ENCODE assay signal across 8 cellular contexts in genomic region chr1:12177999-12178441, GRCh38. TPM values are rescaled to one million over a fixed set of nuclear protein-coding genes. Genes with fewer than 3 reads are reported as not detected.
DNase-seq lines count a peak whose midpoint lies in the region; ATAC-seq and TF ChIP-seq lines count a peak whose summit lies in the region.

No MANE protein-coding gene starts in this region.

- H3K27me3 Mint-ChIP-seq in activated T-helper 1 cell treated with anti-CD3 and anti-CD28 coated beads, Interleukin-12 subunit alpha, Interleukin-12 subunit beta, Interleukin-2, Interleukin-4 antibody, amounts not matched to agents 30 ng/mL and 10 ng/mL and 1 ng/mL, durations not matched to agents 14 hours and 24 hours and 36 hours (ENCODE audit: insufficient read depth) = no peaks in the 10 kb centered on the region

- peaks cover 32% of the 10 kb centered on the region for H3K27me3 ChIP-seq in foreskin keratinocyte

- H3K27ac ChIP-seq in foreskin keratinocyte = no peak overlapping the region

- H3K4me1 ChIP-seq in foreskin keratinocyte = no peaks in the 10 kb centered on the region

- H3K27ac Mint-ChIP-seq in activated T-helper 1 cell treated with anti-CD3 and anti-CD28 coated beads, Interleukin-12 subunit alpha, Interleukin-12 subunit beta, Interleukin-2, Interleukin-4 antibody, amounts not matched to agents 30 ng/mL and 10 ng/mL and 1 ng/mL, durations not matched to agents 14 hours and 24 hours and 36 hours = peak overlapping the region; percentile 96

- no peaks in the 10 kb centered on the region for H3K9me3 Mint-ChIP-seq in activated T-helper 1 cell treated with anti-CD3 and anti-CD28 coated beads, Interleukin-12 subunit alpha, Interleukin-12 subunit beta, Interleukin-2, Interleukin-4 antibody, amounts not matched to agents 30 ng/mL and 10 ng/mL and 1 ng/mL, durations not matched to agents 14 hours and 24 hours and 36 hours

- peak; percentile 27 for ATAC-seq in foreskin keratinocyte
- no peak for ATAC-seq in GM21515 (IDR thresholded peaks at IDR 0.05; ENCODE audit: unreplicated experiment)
- no peak for ATAC-seq in GM21786 (IDR thresholded peaks at IDR 0.05; ENCODE audit: unreplicated experiment)

- intact Hi-C loops in activated T-helper 1 cell treated with anti-CD3 and anti-CD28 coated beads, Interleukin-12 subunit alpha, Interleukin-12 subunit beta, Interleukin-2, Interleukin-4 antibody, amounts not matched to agents 30 ng/mL and 10 ng/mL and 1 ng/mL, durations not matched to agents 14 hours and 24 hours and 36 hours (cut with micrococcal nuclease) = loop anchor here (1.0 to 5.0 kb wide), 3 partner anchors 54 to 259 kb away; no protein-coding TSS in a partner anchor

- peak overlapping the region; percentile 79 for H3K4me3 Mint-ChIP-seq in activated T-helper 1 cell treated with anti-CD3 and anti-CD28 coated beads, Interleukin-12 subunit alpha, Interleukin-12 subunit beta, Interleukin-2, Interleukin-4 antibody, amounts not matched to agents 30 ng/mL and 10 ng/mL and 1 ng/mL, durations not matched to agents 14 hours and 24 hours and 36 hours

- TF ChIP-seq CTCF in foreskin keratinocyte (conservative IDR thresholded peaks at IDR 0.05) = no peak

- DNase-seq in Caki2 (ENCODE audit: low read depth) = peak; percentile 15
- peak; percentile 83 for DNase-seq in NCI-H69 (lab: John Stamatoyannopoulos, UW)
- DNase-seq in activated T-helper 1 cell treated with anti-CD3 and anti-CD28 coated beads, Interleukin-12 subunit alpha, Interleukin-12 subunit beta, Interleukin-2, Interleukin-4 antibody, amounts not matched to agents 30 ng/mL and 10 ng/mL and 1 ng/mL, durations not matched to agents 14 hours and 24 hours and 36 hours (ENCODE audit: low spot score) = peak; percentile 62
- peak in 1 of 2 donors; percentile 15 for DNase-seq in foreskin keratinocyte
- peak; percentile 98 for DNase-seq in stimulated activated CD4-positive, alpha-beta T cell treated with anti-CD3 and anti-CD28 coated beads, Interleukin-12 subunit alpha, Interleukin-12 subunit beta, amount 100 ng/mL, for 4 hours
- no peak for DNase-seq in NCI-H526 treated with DMSO at 0.1 percent for 48 hours (lab: John Stamatoyannopoulos, UW)

- peaks cover 84% of the 10 kb centered on the region for H3K4me1 Mint-ChIP-seq in activated T-helper 1 cell treated with anti-CD3 and anti-CD28 coated beads, Interleukin-12 subunit alpha, Interleukin-12 subunit beta, Interleukin-2, Interleukin-4 antibody, amounts not matched to agents 30 ng/mL and 10 ng/mL and 1 ng/mL, durations not matched to agents 14 hours and 24 hours and 36 hours (ENCODE audit: low read depth)

- peaks cover 36% of the 10 kb centered on the region for H3K36me3 Mint-ChIP-seq in activated T-helper 1 cell treated with anti-CD3 and anti-CD28 coated beads, Interleukin-12 subunit alpha, Interleukin-12 subunit beta, Interleukin-2, Interleukin-4 antibody, amounts not matched to agents 30 ng/mL and 10 ng/mL and 1 ng/mL, durations not matched to agents 14 hours and 24 hours and 36 hours (ENCODE audit: low read depth)

- in situ Hi-C loops in Caki2 (cut with HindIII; ENCODE audit: low pct_unique_long_range_greater_than_20kb, low sequenced_read_pairs) = no loop called here

RNA-seq across cellular contexts. Expression of gene TNFRSF1B, which starts 11.2 kb away (rescaled TPM):
- 2.8 and 7.3 TPM in 2 replicates for total RNA-seq in Caki2 (2014; rRNA removed; shearing (Covaris generic); ENCODE audit: low replicate concordance)
- 211 and 213 TPM in 2 replicates for total RNA-seq in activated T-helper 1 cell treated with anti-CD3 and anti-CD28 coated beads, Interleukin-12 subunit alpha, Interleukin-12 subunit beta, Interleukin-2, Interleukin-4 antibody, amounts not matched to agents 30 ng/mL and 10 ng/mL and 1 ng/mL, durations not matched to agents 14 hours and 24 hours and 36 hours
- total RNA-seq in foreskin keratinocyte = 0.07 and 0.14 TPM in 2 replicates
- polyA plus RNA-seq in foreskin keratinocyte = 0.02 and 0.03 TPM in 2 replicates

RNA-seq across cellular contexts. Expression of gene VPS13D, which starts 51.8 kb away (rescaled TPM):
- total RNA-seq in Caki2 (2014; rRNA removed; shearing (Covaris generic); ENCODE audit: low replicate concordance) = 11.1 and 16.0 TPM in 2 replicates
- 33.6 and 35.7 TPM in 2 replicates for total RNA-seq in activated T-helper 1 cell treated with anti-CD3 and anti-CD28 coated beads, Interleukin-12 subunit alpha, Interleukin-12 subunit beta, Interleukin-2, Interleukin-4 antibody, amounts not matched to agents 30 ng/mL and 10 ng/mL and 1 ng/mL, durations not matched to agents 14 hours and 24 hours and 36 hours
- total RNA-seq in foreskin keratinocyte = 22.7 and 24.3 TPM in 2 replicates
- 7.6 and 7.9 TPM in 2 replicates for polyA plus RNA-seq in foreskin keratinocyte

Comparison
In these comparisons a context has a peak if more than half of its experiments do, and no peak if none do; other contexts are left out.
1. RNA of gene TNFRSF1B, which starts 11.2 kb away (total RNA-seq): 211 to 213 TPM in activated T-helper 1 cell treated with anti-CD3 and anti-CD28 coated beads, Interleukin-12 subunit alpha, Interleukin-12 subunit beta, Interleukin-2, Interleukin-4 antibody, amounts not matched to agents 30 ng/mL and 10 ng/mL and 1 ng/mL, durations not matched to agents 14 hours and 24 hours and 36 hours; 2.8 to 7.3 TPM in Caki2 and 0.07 to 0.14 TPM in foreskin keratinocyte; every median in the first group is over 10 times any median in the second.